16 cellular contexts compared by ENCODE assay signal in the genomic region with DNA sequence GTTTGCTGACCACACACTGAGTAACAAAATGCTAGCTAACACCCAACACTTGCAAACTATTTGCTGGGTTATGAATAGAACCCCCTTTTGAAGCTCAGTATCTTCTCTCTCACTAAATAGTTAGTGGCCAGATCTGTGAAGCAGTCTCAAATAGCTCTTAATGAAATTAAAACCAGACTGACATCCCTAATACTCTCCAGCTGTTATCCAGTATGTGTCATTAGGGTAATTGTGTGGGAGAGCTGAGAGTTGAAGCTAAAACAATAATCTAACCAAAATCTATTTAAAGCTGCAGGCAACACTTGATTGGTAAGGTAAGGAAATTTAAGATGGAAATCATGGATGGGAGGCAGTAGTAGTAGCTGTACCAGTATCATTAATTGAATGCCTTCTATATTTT.
"Had no signal": no experiment of that assay in that cellular context is flagged by ENCODE, and none has a peak within 500 bp of the region (broad histone marks: within the 10 kb centered on the region; RNA-seq: fewer than 3 reads in every experiment).

No MANE protein-coding gene starts in this region.

- H3K4me1 Mint-ChIP-seq: mesothelial cell of epicardium, neural progenitor cell had no signal

- DNase-seq: effector CD4-positive, alpha-beta T cell; endodermal cell; gastrocnemius medialis; heart right ventricle; hypothalamus; kidney glomerular epithelial cell; mammary epithelial cell; nucleus accumbens; ovary; stimulated activated CD4-positive, alpha-beta T cell treated with anti-CD3 and anti-CD28 coated beads, Interleukin-2, amount 100 ng/mL, for 48 hours; stimulated activated naive CD4-positive, alpha-beta T cell treated with Interleukin-2 at 50 U/mL for 16 hours; trophoblast cell had no signal

- H3K36me3 Mint-ChIP-seq: mesothelial cell of epicardium; natural killer cell treated with Interleukin-12 subunit alpha and Interleukin-12 subunit beta and Interleukin-15 and Interleukin-18, amount 100 ng/mL, for 72 hours; neural progenitor cell had no signal

- H3K9me3 Mint-ChIP-seq: natural killer cell treated with Interleukin-12 subunit alpha and Interleukin-12 subunit beta and Interleukin-15 and Interleukin-18, amount 100 ng/mL, for 72 hours had no signal

- H3K4me3 Mint-ChIP-seq: endodermal cell; mesothelial cell of epicardium; natural killer cell treated with Interleukin-12 subunit alpha and Interleukin-12 subunit beta and Interleukin-15 and Interleukin-18, amount 100 ng/mL, for 72 hours; neural progenitor cell had no signal

- ATAC-seq: gastrocnemius medialis; heart right ventricle; left lobe of liver; natural killer cell treated with Interleukin-12 subunit alpha and Interleukin-12 subunit beta and Interleukin-15 and Interleukin-18, amount 100 ng/mL, for 72 hours had no signal

- H3K27ac Mint-ChIP-seq: endodermal cell; mesothelial cell of epicardium; natural killer cell treated with Interleukin-12 subunit alpha and Interleukin-12 subunit beta and Interleukin-15 and Interleukin-18, amount 100 ng/mL, for 72 hours; neural progenitor cell had no signal
